In genomic region chr15:55827965-55828364, GRCh38 we compare ENCODE assay signal across 25 cellular contexts.
"Had no signal": no experiment of that assay in that cellular context is flagged by ENCODE, and none has a peak within 500 bp of the region (broad histone marks: within the 10 kb centered on the region; RNA-seq: fewer than 3 reads in every experiment).

No MANE protein-coding gene starts in this region.

- H3K27ac Mint-ChIP-seq: mesothelial cell of epicardium; naive B cell; natural killer cell; nephron progenitor cell; progenitor cell of endocrine pancreas; stimulated activated naive B cell treated with anti-CD40 and anti-IgM and Interleukin-4, amounts not matched to agents 10 μg/mL and 1 μg/mL and 100 μg/mL, for 72 hours had no signal

- H3K27ac ChIP-seq: left lung, lower lobe of right lung, ovary, right atrium auricular region, right lobe of liver, stomach, testis, thyroid gland, transverse colon, upper lobe of right lung had no signal

- DNase-seq: kidney; left colon; left lung; lower lobe of right lung; naive B cell; natural killer cell; nephron progenitor cell; ovary; right lobe of liver; stimulated activated CD4-positive, alpha-beta T cell treated with anti-CD3 and anti-CD28 coated beads, Interleukin-1b, Interleukin-23, amount 100 ng/mL, for 48 hours; stimulated activated CD4-positive, alpha-beta T cell treated with anti-CD3 and anti-CD28 coated beads, Interleukin-2, amount 100 ng/mL, for 48 hours; stimulated activated CD4-positive, alpha-beta T cell treated with anti-CD3 and anti-CD28 coated beads, Interleukin-4, amount 100 ng/mL, for 4 hours; stimulated activated CD8-positive, alpha-beta memory T cell treated with anti-CD3 and anti-CD28 coated beads, Interleukin-4, amount 100 ng/mL, for 48 hours; stimulated activated naive B cell treated with anti-CD40 and anti-IgM and Interleukin-4, amounts not matched to agents 10 μg/mL and 1 μg/mL and 100 μg/mL, for 72 hours; stimulated activated naive CD8-positive, alpha-beta T cell treated with anti-CD3 and anti-CD28 coated beads, Interleukin-15, Interleukin-2, amounts not matched to agents 100 U/mL and 50 U/mL, for 24 hours; stomach; testis; thyroid gland; transverse colon; upper lobe of right lung had no signal

- H3K9me3 ChIP-seq: left lung, lower lobe of right lung, ovary, right atrium auricular region, right lobe of liver, stomach, testis, thyroid gland, transverse colon, upper lobe of right lung had no signal

- ATAC-seq: left colon; left lung; lower lobe of right lung; natural killer cell; right lobe of liver; stimulated activated naive B cell treated with anti-CD40 and anti-IgM and Interleukin-4, amounts not matched to agents 10 μg/mL and 1 μg/mL and 100 μg/mL, for 72 hours; stimulated activated naive CD8-positive, alpha-beta T cell treated with anti-CD3 and anti-CD28 coated beads, Interleukin-15, Interleukin-2, amounts not matched to agents 100 U/mL and 50 U/mL, for 24 hours; upper lobe of right lung had no signal

- H3K27me3 Mint-ChIP-seq: naive B cell; progenitor cell of endocrine pancreas; stimulated activated naive B cell treated with anti-CD40 and anti-IgM and Interleukin-4, amounts not matched to agents 10 μg/mL and 1 μg/mL and 100 μg/mL, for 72 hours had no signal

- H3K36me3 ChIP-seq: ovary, thyroid gland, upper lobe of right lung had no signal

- H3K4me3 ChIP-seq: left lung, lower lobe of right lung, ovary, right atrium auricular region, right lobe of liver, smooth muscle cell, stomach, testis, thyroid gland, transverse colon, upper lobe of right lung had no signal

- H3K4me2 ChIP-seq: smooth muscle cell had no signal

- H3K4me3 Mint-ChIP-seq: mesothelial cell of epicardium; naive B cell; natural killer cell; nephron progenitor cell; stimulated activated naive B cell treated with anti-CD40 and anti-IgM and Interleukin-4, amounts not matched to agents 10 μg/mL and 1 μg/mL and 100 μg/mL, for 72 hours had no signal

- FAIRE-seq: kidney, urothelium cell line had no signal

- H3K36me3 Mint-ChIP-seq: naive B cell; natural killer cell; stimulated activated naive B cell treated with anti-CD40 and anti-IgM and Interleukin-4, amounts not matched to agents 10 μg/mL and 1 μg/mL and 100 μg/mL, for 72 hours had no signal

- H3K9me3 Mint-ChIP-seq: mesothelial cell of epicardium; naive B cell; natural killer cell; nephron progenitor cell; stimulated activated naive B cell treated with anti-CD40 and anti-IgM and Interleukin-4, amounts not matched to agents 10 μg/mL and 1 μg/mL and 100 μg/mL, for 72 hours had no signal

- H3K27me3 ChIP-seq: left lung, ovary, right atrium auricular region, right lobe of liver, stomach, testis, thyroid gland, transverse colon, upper lobe of right lung had no signal

- H3K4me1 ChIP-seq: lower lobe of right lung, right lobe of liver, testis, thyroid gland, upper lobe of right lung had no signal

- H3K4me1 Mint-ChIP-seq: naive B cell had no signal
